16 cellular contexts compared by ENCODE assay signal in the genomic region with DNA sequence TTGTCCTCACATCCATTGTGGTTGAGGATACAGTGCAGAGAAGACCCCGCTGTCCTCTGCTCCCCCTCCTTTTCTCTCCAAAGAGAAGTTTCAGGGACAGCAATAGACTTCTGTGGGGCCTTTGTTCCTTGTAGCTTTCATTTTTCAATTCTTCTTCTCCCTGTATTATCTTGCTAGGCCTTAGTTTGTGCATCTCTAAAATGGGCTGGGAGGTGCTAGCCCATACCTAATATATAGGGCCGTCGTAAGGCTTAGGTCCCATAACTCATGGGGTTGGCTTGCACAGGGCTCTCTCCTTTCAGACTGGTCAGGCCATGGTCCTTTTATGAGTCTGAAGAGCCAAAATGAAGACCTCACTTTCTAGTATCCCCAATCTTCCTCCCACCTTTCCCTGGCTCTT. TPM values are rescaled to one million over a fixed set of nuclear protein-coding genes. Genes with fewer than 3 reads are reported as not detected.
DNase-seq lines count a peak whose midpoint lies in the region; ATAC-seq, FAIRE-seq and TF ChIP-seq lines count a peak whose summit lies in the region.
"Had no signal": no experiment of that assay in that cellular context is flagged by ENCODE, and none has a peak within 500 bp of the region (broad histone marks: within the 10 kb centered on the region; RNA-seq: fewer than 3 reads in every experiment).

No MANE protein-coding gene starts in this region.

- no peaks in the 10 kb centered on the region for H3K9me3 ChIP-seq in left ventricle myocardium inferior (replicated peaks)
- H3K9me3 ChIP-seq in HepG2 (ENCODE audit: low read length), result no peaks in the 10 kb centered on the region
- H3K9me3 ChIP-seq in skeletal muscle satellite cell (replicated peaks; ENCODE audit: low read length), result no peaks in the 10 kb centered on the region
- no peaks in the 10 kb centered on the region for H3K9me3 ChIP-seq in aorta (ENCODE audit: control insufficient read depth, low read length)
- H3K9me3 ChIP-seq: adrenal gland had no signal

- no peak overlapping the region for H3K9ac ChIP-seq in HepG2 (ENCODE audit: insufficient read depth, low read depth, low read length)
- peak overlapping the region; percentile 26 for H3K9ac ChIP-seq in skeletal muscle satellite cell (ENCODE audit: low read depth, low read length)
- H3K9ac ChIP-seq: GM23248 had no signal

- TF ChIP-seq RAD21 in HepG2 (CRISPR knock-in tag; IDR thresholded peaks at IDR 0.05), result no peak

- H3K36me3 ChIP-seq in left ventricle myocardium inferior, result peaks cover 37% of the 10 kb centered on the region
- H3K36me3 ChIP-seq in HepG2 (replicated peaks in 1 of 2; ENCODE audit: control insufficient read depth in 1 of 2, insufficient read depth in 2 of 2, low read length in 2 of 2), result no peaks in the 10 kb centered on the region
- peaks cover 34% of the 10 kb centered on the region for H3K36me3 ChIP-seq in skeletal muscle satellite cell (ENCODE audit: insufficient read depth, low read length)
- H3K36me3 ChIP-seq in aorta (ENCODE audit: control insufficient read depth in 1 of 2, insufficient read depth in 2 of 2, low read length in 1 of 2), result peaks cover 0 to 3% of the 10 kb centered on the region in 2 donors
- H3K36me3 ChIP-seq: adrenal gland had no signal

- ATAC-seq in left ventricle myocardium superior (no peak), HepG2 (no peak), aorta (ENCODE audit: low FRiP score) (no peak)

- POLR2A ChIA-PET in HepG2 (lab: Yijun Ruan, JAX), result no interaction called here

- H4K20me1 ChIP-seq in HepG2 (ENCODE audit: insufficient read depth, low read length), result no peaks in the 10 kb centered on the region

- no peak for FAIRE-seq in HepG2 (lab: Jason Lieb, UNC)

- intact Hi-C loops in left ventricle myocardium inferior (cut with micrococcal nuclease) (no loop called here), left ventricle myocardium superior (cut with micrococcal nuclease) (no loop called here), HepG2 (cut with micrococcal nuclease; ENCODE audit: unreplicated experiment) (no loop called here), aorta (cut with DNase I) (no loop called here)

- CTCF ChIA-PET in HepG2 (lab: Yijun Ruan, JAX; ENCODE audit: low intra/inter-chr PET ratio, low total read pairs), result no interaction called here
- CTCF ChIA-PET in activated naive CD4-positive, alpha-beta T cell treated with anti-CD3 and anti-CD28 coated beads, Interleukin-2, amount 10 ng/mL, durations not matched to agents 7 days and 5 days (lab: Charles Lee), result no interaction called here

- in situ Hi-C loops in HepG2 (cut with HindIII; ENCODE audit: extremely low pct_ligation_motif_present, low pct_unique_long_range_greater_than_20kb), result no loop called here

- peak overlapping the region; percentile 74 for H3K4me2 ChIP-seq in HepG2 (ENCODE audit: low read depth, low read length)
- H3K4me2 ChIP-seq in skeletal muscle satellite cell (ENCODE audit: low read length), result no peak overlapping the region

- no peaks in the 10 kb centered on the region for H3K27me3 ChIP-seq in left ventricle myocardium inferior (ENCODE audit: low read depth)
- H3K27me3 ChIP-seq in HepG2 (ENCODE audit: control insufficient read depth in 1 of 2, insufficient read depth in 2 of 2, low read length in 2 of 2), result peaks cover 1 to 4% of the 10 kb centered on the region in 2 experiments; a peak in 2 of 5 replicates
- H3K27me3 ChIP-seq in skeletal muscle satellite cell (ENCODE audit: control insufficient read depth, insufficient read depth, low read length), result no peaks in the 10 kb centered on the region
- H3K27me3 ChIP-seq in aorta (ENCODE audit: control insufficient read depth in 1 of 2, insufficient read depth in 2 of 2, low read length in 1 of 2), result no peaks in the 10 kb centered on the region
- H3K27me3 ChIP-seq: adrenal gland had no signal

- no peak for TF ChIP-seq POLR2A in HepG2 (IDR thresholded peaks at IDR 0.05; ENCODE audit: insufficient read depth in 1 of 2, low read depth in 2 of 2, low read length in 2 of 2)

- no TSS peak for BruUV-seq in HepG2 (replicated peaks; lab: Mats Ljungman, UMichigan)

- TF ChIP-seq EP300 in HepG2 (IDR thresholded peaks at IDR 0.05; ENCODE audit: low read depth in 2 of 2, low read length in 2 of 2) (no peak), HepG2 (CRISPR knock-in tag; IDR thresholded peaks at IDR 0.05; ENCODE audit: borderline replicate concordance) (no peak)

- H3K4me1 ChIP-seq in left ventricle myocardium inferior, result peaks cover 100% of the 10 kb centered on the region
- H3K4me1 ChIP-seq in HepG2 (ENCODE audit: insufficient read depth, low read length), result peaks cover 25% of the 10 kb centered on the region
- peaks cover 78% of the 10 kb centered on the region for H3K4me1 ChIP-seq in skeletal muscle satellite cell (ENCODE audit: control insufficient read depth, insufficient read depth, low read length)
- peaks cover 4 to 25% of the 10 kb centered on the region in 2 donors for H3K4me1 ChIP-seq in aorta (ENCODE audit: control insufficient read depth in 1 of 2, insufficient read depth in 2 of 2, low read length in 2 of 2)

- no peaks in the 10 kb centered on the region for H3K79me2 ChIP-seq in HepG2 (ENCODE audit: insufficient read depth, low read length)

- H3K4me1 Mint-ChIP-seq in activated naive CD4-positive, alpha-beta T cell treated with anti-CD3 and anti-CD28 coated beads, Interleukin-2, amount 10 ng/mL, durations not matched to agents 7 days and 5 days, result no peaks in the 10 kb centered on the region

- no peaks in the 10 kb centered on the region for H3K9me3 Mint-ChIP-seq in activated naive CD4-positive, alpha-beta T cell treated with anti-CD3 and anti-CD28 coated beads, Interleukin-2, amount 10 ng/mL, durations not matched to agents 7 days and 5 days
- H3K9me3 Mint-ChIP-seq: activated T-helper 2 cell treated with anti-CD3 and anti-CD28 coated beads, Interferon-gamma antibody, Interleukin-2, Interleukin-4, amounts not matched to agents 10 μg/mL and 5 μg/mL and 100 μg/mL, durations not matched to agents 14 hours and 24 hours and 36 hours had no signal

- no peak overlapping the region for H3K4me3 ChIP-seq in left ventricle myocardium inferior
- peak overlapping the region in 1 of 3 experiments; percentile 48; a peak in 1 of 6 replicates for H3K4me3 ChIP-seq in HepG2 (replicated peaks in 1 of 3; ENCODE audit: insufficient read depth in 1 of 3, low read depth in 2 of 3, low read length in 3 of 3)
- H3K4me3 ChIP-seq in skeletal muscle satellite cell (ENCODE audit: low read length), result no peak overlapping the region
- H3K4me3 ChIP-seq in aorta (ENCODE audit: low read length in 2 of 2), result no peak overlapping the region
- H3K4me3 ChIP-seq: adrenal gland, GM23248 had no signal

- TF ChIP-seq CTCF in left ventricle myocardium inferior (IDR thresholded peaks at IDR 0.05; ENCODE audit: borderline replicate concordance) (no peak), HepG2 (CRISPR knock-in tag; IDR thresholded peaks at IDR 0.05) (no peak)

- H2AFZ ChIP-seq in HepG2 (ENCODE audit: low read length), result no peak overlapping the region
- H2AFZ ChIP-seq: GM23248 had no signal

- H3K4me3 Mint-ChIP-seq in activated naive CD4-positive, alpha-beta T cell treated with anti-CD3 and anti-CD28 coated beads, Interleukin-2, amount 10 ng/mL, durations not matched to agents 7 days and 5 days, result no peak overlapping the region

- H3K27ac Mint-ChIP-seq in activated naive CD4-positive, alpha-beta T cell treated with anti-CD3 and anti-CD28 coated beads, Interleukin-2, amount 10 ng/mL, durations not matched to agents 7 days and 5 days, result no peak overlapping the region
- H3K27ac Mint-ChIP-seq: activated T-helper 2 cell treated with anti-CD3 and anti-CD28 coated beads, Interferon-gamma antibody, Interleukin-2, Interleukin-4, amounts not matched to agents 10 μg/mL and 5 μg/mL and 100 μg/mL, durations not matched to agents 14 hours and 24 hours and 36 hours had no signal

- DNase-seq in left ventricle myocardium inferior (no peak), left ventricle myocardium superior (no peak), HepG2 (ENCODE audit: low spot score) (no peak), aorta (no peak), cerebellum (ENCODE audit: low spot score) (no peak), NCI-H1417 treated with DMSO at 0.1 percent for 48 hours (lab: John Stamatoyannopoulos, UW) (no peak)
- DNase-seq in activated naive CD4-positive, alpha-beta T cell treated with anti-CD3 and anti-CD28 coated beads, Interleukin-2, amount 10 ng/mL, durations not matched to agents 7 days and 5 days, result no peak
- DNase-seq: activated CD4-positive, CD25-positive, alpha-beta regulatory T cell; GM23248; NCI-H2081; NCI-H510A treated with DMSO at 0.1 percent for 48 hours; stimulated activated CD4-positive, alpha-beta T cell treated with anti-CD3 and anti-CD28 coated beads, Interleukin-4, amount 100 ng/mL, for 1 hour; trophoblast cell had no signal

- H3K36me3 Mint-ChIP-seq in activated naive CD4-positive, alpha-beta T cell treated with anti-CD3 and anti-CD28 coated beads, Interleukin-2, amount 10 ng/mL, durations not matched to agents 7 days and 5 days, result no peaks in the 10 kb centered on the region

- peaks cover 25% of the 10 kb centered on the region for H3K27me3 Mint-ChIP-seq in activated naive CD4-positive, alpha-beta T cell treated with anti-CD3 and anti-CD28 coated beads, Interleukin-2, amount 10 ng/mL, durations not matched to agents 7 days and 5 days

- peak overlapping the region; percentile 60 for H3K27ac ChIP-seq in left ventricle myocardium inferior (replicated peaks)
- no peak overlapping the region for H3K27ac ChIP-seq in HepG2 (ENCODE audit: extremely low read length, insufficient read depth, low read length)
- peak overlapping the region; percentile 49 to 72 for H3K27ac ChIP-seq in aorta (ENCODE audit: low read depth in 1 of 2, low read length in 2 of 2)
- H3K27ac ChIP-seq: GM23248 had no signal

- 93% methylated on average over 3 of the region's 3 CpGs for WGBS in HepG2 (ENCODE audit: low lambda C conversion rate)
- 95 to 98% methylated on average over 3 of the region's 3 CpGs for WGBS in aorta, 2 donors

RNA-seq across cellular contexts. Expression of gene ZBTB16, which starts 33.0 kb away (rescaled TPM):
- total RNA-seq in left ventricle myocardium inferior (64.5 TPM), left ventricle myocardium superior (67.3 TPM), HepG2 (2016; rRNA removed; fragmentation: Illumina TruSeq; extraction: Trizol) (not detected in 2 replicates), aorta (100 to 1,000 TPM in 1 of 2 donors, 10 to 100 TPM in 1; 54.5 to 283 TPM), cerebellum (4.2 TPM)
- not detected in 2 replicates for total RNA-seq in HepG2 (2016; cell fraction: cytosol; rRNA removed; fragmentation: Illumina TruSeq; extraction: Trizol; ENCODE audit: low read depth)
- total RNA-seq in HepG2 (2016; cell fraction: insoluble cytoplasmic fraction; rRNA removed; fragmentation: Illumina TruSeq; extraction: Trizol), result not detected in 2 replicates
- total RNA-seq in HepG2 (2016; cell fraction: membrane; rRNA removed; fragmentation: Illumina TruSeq; extraction: Trizol), result not detected in 2 replicates
- total RNA-seq in HepG2 (2016; cell fraction: nucleus; rRNA removed; fragmentation: Illumina TruSeq; extraction: Trizol), result not detected in 2 replicates
- polyA plus RNA-seq in HepG2 (2011; rRNA removed) (not detected in 2 replicates), aorta (10 to 100 TPM; 32.9 to 94.5 TPM)
- polyA plus RNA-seq in HepG2 (2011; cell fraction: cytosol; rRNA removed), result not detected in 2 replicates
- not detected in 2 replicates for polyA plus RNA-seq in HepG2 (2011; cell fraction: nucleus; rRNA removed)
- not detected in 2 replicates for polyA plus RNA-seq in HepG2 (2012)
- polyA plus RNA-seq in HepG2 (2016; cell fraction: cytosol; fragmentation: Illumina TruSeq; extraction: Trizol; ENCODE audit: low read depth), result not detected in 2 replicates
- not detected in 2 replicates for polyA plus RNA-seq in HepG2 (2016; cell fraction: insoluble cytoplasmic fraction; fragmentation: Illumina TruSeq; extraction: Trizol; ENCODE audit: low read depth)
- not detected in 2 replicates for polyA plus RNA-seq in HepG2 (2016; cell fraction: membrane; fragmentation: Illumina TruSeq; extraction: Trizol; ENCODE audit: low read depth)
- polyA plus RNA-seq in HepG2 (2016; cell fraction: nucleus; fragmentation: Illumina TruSeq; extraction: Trizol; ENCODE audit: insufficient read depth, low read depth), result not detected in 2 replicates
- not detected in 2 replicates for polyA minus RNA-seq in HepG2 (2011; rRNA and poly(A)+ RNA removed; ENCODE audit: low replicate concordance)
- polyA minus RNA-seq in HepG2 (2011; cell fraction: cytosol; rRNA and poly(A)+ RNA removed), result not detected in 2 replicates
- polyA minus RNA-seq in HepG2 (2011; cell fraction: nucleus; rRNA and poly(A)+ RNA removed), result not detected in 2 replicates
- 32.5 and 36.2 TPM in 2 replicates for total RNA-seq in skeletal muscle satellite cell (2012; rRNA removed)
- total RNA-seq: GM23248 had no signal
- polyA plus RNA-seq: GM23248 had no signal

Comparison
In these comparisons a context has a peak if more than half of its experiments do, and no peak if none do; other contexts are left out.
1. RNA of gene ZBTB16, which starts 33.0 kb away (total RNA-seq): 54.5 to 283 TPM in aorta, 67.3 TPM in left ventricle myocardium superior (single experiment) and 64.5 TPM in left ventricle myocardium inferior (single experiment); 4.2 TPM in cerebellum (single experiment) and not detected in HepG2; every median in the first group is over 10 times any median in the second.